36 cellular contexts compared by ENCODE assay signal in the genomic region with DNA sequence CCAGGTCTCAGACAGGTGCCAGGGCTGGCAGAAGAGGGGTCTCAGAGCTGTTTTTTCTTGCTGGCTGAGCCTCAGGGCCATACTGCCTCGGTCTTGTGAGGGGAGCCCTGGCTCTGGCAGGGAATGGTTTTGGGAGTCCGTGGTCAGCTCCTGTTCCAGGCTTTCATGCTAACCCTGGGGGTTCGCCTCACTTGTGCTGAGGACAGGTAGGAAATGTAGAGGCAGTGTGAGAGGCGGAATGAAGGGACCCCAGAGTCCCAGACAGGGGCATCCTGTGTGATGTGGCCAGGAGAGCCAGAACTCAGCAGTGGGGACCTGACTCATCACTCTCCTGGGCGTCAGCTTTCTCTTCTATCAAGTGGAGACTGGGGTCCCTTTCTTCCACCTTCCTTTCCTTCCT. TPM values are rescaled to one million over a fixed set of nuclear protein-coding genes. Genes with fewer than 3 reads are reported as not detected.
"Had no signal": no experiment of that assay in that cellular context is flagged by ENCODE, and none has a peak within 500 bp of the region (broad histone marks: within the 10 kb centered on the region; RNA-seq: fewer than 3 reads in every experiment).

No MANE protein-coding gene starts in this region.

- H3K27me3 ChIP-seq: testis had no signal

- H3K27ac Mint-ChIP-seq: immature natural killer cell; memory B cell; natural killer cell treated with Interleukin-12 subunit alpha and Interleukin-12 subunit beta and Interleukin-15 and Interleukin-18, amount 100 ng/mL, for 72 hours; neural progenitor cell; type B pancreatic cell had no signal

- H3K36me3 Mint-ChIP-seq: memory B cell; natural killer cell treated with Interleukin-12 subunit alpha and Interleukin-12 subunit beta and Interleukin-15 and Interleukin-18, amount 100 ng/mL, for 72 hours; neural progenitor cell; type B pancreatic cell had no signal

- ATAC-seq: foreskin keratinocyte; gastroesophageal sphincter; heart left ventricle; left colon; left ventricle myocardium superior; lower lobe of right lung; natural killer cell treated with Interleukin-12 subunit alpha and Interleukin-12 subunit beta and Interleukin-15 and Interleukin-18, amount 100 ng/mL, for 72 hours; sciatic nerve had no signal

- H3K4me1 ChIP-seq: foreskin keratinocyte, prostate gland had no signal

- H3K4me2 ChIP-seq: neural progenitor cell, smooth muscle cell had no signal

- H3K36me3 ChIP-seq: esophagus muscularis mucosa, gastroesophageal sphincter, heart left ventricle, lower lobe of right lung, neural progenitor cell, prostate gland, right atrium auricular region, stomach, tibial artery had no signal

- H3K9me3 Mint-ChIP-seq: memory B cell; natural killer cell treated with Interleukin-12 subunit alpha and Interleukin-12 subunit beta and Interleukin-15 and Interleukin-18, amount 100 ng/mL, for 72 hours; type B pancreatic cell had no signal

- H3K9ac ChIP-seq: neural progenitor cell had no signal

- H3K4me3 Mint-ChIP-seq: immature natural killer cell; memory B cell; natural killer cell treated with Interleukin-12 subunit alpha and Interleukin-12 subunit beta and Interleukin-15 and Interleukin-18, amount 100 ng/mL, for 72 hours; neural progenitor cell; type B pancreatic cell had no signal

- DNase-seq: cerebellar nuclear complex; dorsolateral prefrontal cortex; effector CD8-positive, alpha-beta T cell; foreskin keratinocyte; heart left ventricle; hippocampal formation; immature natural killer cell; kidney glomerular epithelial cell; left colon; left ventricle myocardium superior; lower lobe of right lung; stimulated activated CD4-positive, alpha-beta T cell treated with anti-CD3 and anti-CD28 coated beads, Interleukin-12 subunit alpha, Interleukin-12 subunit beta, amount 100 ng/mL, for 4 hours; stimulated activated CD4-positive, alpha-beta T cell treated with anti-CD3 and anti-CD28 coated beads, Interleukin-1b, Interleukin-23, amount 100 ng/mL, for 48 hours; stimulated activated CD4-positive, alpha-beta T cell treated with anti-CD3 and anti-CD28 coated beads, Interleukin-4, amount 100 ng/mL, for 1 hour; stimulated activated CD8-positive, alpha-beta memory T cell treated with anti-CD3 and anti-CD28 coated beads, Interleukin-4, amount 100 ng/mL, for 48 hours; stimulated activated naive CD4-positive, alpha-beta T cell; stomach; testis; tibial artery had no signal

- FAIRE-seq: endothelial cell of umbilical vein, urothelium cell line had no signal

- H3K9me3 ChIP-seq: esophagus muscularis mucosa, gastroesophageal sphincter, heart left ventricle, lower lobe of right lung, prostate gland, right atrium auricular region, stomach, testis, tibial artery had no signal

- H3K27ac ChIP-seq: esophagus muscularis mucosa, foreskin keratinocyte, gastroesophageal sphincter, heart left ventricle, lower lobe of right lung, neural progenitor cell, prostate gland, right atrium auricular region, stomach, testis, tibial artery had no signal

- H3K4me3 ChIP-seq: dorsolateral prefrontal cortex, esophagus muscularis mucosa, gastroesophageal sphincter, heart left ventricle, lower lobe of right lung, neural progenitor cell, prostate gland, right atrium auricular region, smooth muscle cell, stomach, testis, tibial artery had no signal

RNA-seq across cellular contexts. Expression of a gene that starts 5.7 kb away (rescaled TPM):
- total RNA-seq: endothelial cell of umbilical vein; epithelial cell of proximal tubule; foreskin keratinocyte; mononuclear cell; natural killer cell treated with Interleukin-12 subunit alpha and Interleukin-12 subunit beta and Interleukin-15 and Interleukin-18, amount 100 ng/mL, for 72 hours; osteoblast; subcutaneous adipose tissue had no signal
- polyA plus RNA-seq: endothelial cell of umbilical vein, fibroblast of lung, foreskin keratinocyte, smooth muscle cell had no signal
